In genomic region chr5:97907611-97908400, GRCh38 we compare ENCODE assay signal across 29 cellular contexts.
"Had no signal": no experiment of that assay in that cellular context is flagged by ENCODE, and none has a peak within 500 bp of the region (broad histone marks: within the 10 kb centered on the region; RNA-seq: fewer than 3 reads in every experiment).

No MANE protein-coding gene starts in this region.

- H3K27ac ChIP-seq: heart right ventricle, hepatocyte, left lung, lower lobe of right lung, neural progenitor cell, ovary, skin epidermis, testis, thyroid gland, transverse colon, upper lobe of right lung had no signal

- H3K27me3 ChIP-seq: heart right ventricle, hepatocyte, left lung, neural progenitor cell, ovary, stomach, testis, thyroid gland, transverse colon, upper lobe of right lung had no signal

- H2AFZ ChIP-seq: hepatocyte, neural progenitor cell had no signal

- H3K27me3 Mint-ChIP-seq: naive B cell; progenitor cell of endocrine pancreas; stimulated activated naive B cell treated with anti-CD40 and anti-IgM and Interleukin-4, amounts not matched to agents 10 μg/mL and 1 μg/mL and 100 μg/mL, for 72 hours had no signal

- H3K4me1 Mint-ChIP-seq: mesothelial cell of epicardium; naive B cell; natural killer cell; nephron progenitor cell; neural progenitor cell; stimulated activated naive B cell treated with anti-CD40 and anti-IgM and Interleukin-4, amounts not matched to agents 10 μg/mL and 1 μg/mL and 100 μg/mL, for 72 hours had no signal

- H3K9me3 ChIP-seq: ovary, testis, thyroid gland, upper lobe of right lung had no signal

- H3K36me3 Mint-ChIP-seq: mesothelial cell of epicardium; naive B cell; neural progenitor cell; stimulated activated naive B cell treated with anti-CD40 and anti-IgM and Interleukin-4, amounts not matched to agents 10 μg/mL and 1 μg/mL and 100 μg/mL, for 72 hours had no signal

- H3K27ac Mint-ChIP-seq: mesothelial cell of epicardium; naive B cell; natural killer cell; nephron progenitor cell; neural progenitor cell; progenitor cell of endocrine pancreas; stimulated activated naive B cell treated with anti-CD40 and anti-IgM and Interleukin-4, amounts not matched to agents 10 μg/mL and 1 μg/mL and 100 μg/mL, for 72 hours had no signal

- H3K79me2 ChIP-seq: hepatocyte had no signal

- H3K9ac ChIP-seq: neural progenitor cell had no signal

- DNase-seq: heart right ventricle; kidney; left colon; left lung; lower lobe of right lung; mesendoderm; naive B cell; natural killer cell; nephron progenitor cell; ovary; retina; right cardiac atrium; stimulated activated CD4-positive, alpha-beta T cell treated with anti-CD3 and anti-CD28 coated beads, Interleukin-12 subunit alpha, Interleukin-12 subunit beta, amount 100 ng/mL, for 4 hours; stimulated activated CD4-positive, alpha-beta T cell treated with anti-CD3 and anti-CD28 coated beads, Interleukin-15, amount 100 ng/mL, for 24 hours; stimulated activated CD4-positive, alpha-beta T cell treated with anti-CD3 and anti-CD28 coated beads, Interleukin-2, amount 100 ng/mL, for 24 hours; stimulated activated CD4-positive, alpha-beta T cell treated with anti-CD3 and anti-CD28 coated beads, Interleukin-4, amount 100 ng/mL, for 1 hour; stimulated activated naive B cell treated with anti-CD40 and anti-IgM and Interleukin-4, amounts not matched to agents 10 μg/mL and 1 μg/mL and 100 μg/mL, for 72 hours; stimulated activated naive CD8-positive, alpha-beta T cell treated with anti-CD3 and anti-CD28 coated beads, Interleukin-15, Interleukin-2, amounts not matched to agents 100 U/mL and 50 U/mL, for 24 hours; stomach; testis; thyroid gland; transverse colon; upper lobe of right lung had no signal

- H3K4me1 ChIP-seq: left lung, lower lobe of right lung, neural progenitor cell, stomach, testis, thyroid gland, upper lobe of right lung had no signal

- H3K36me3 ChIP-seq: heart right ventricle, left lung, lower lobe of right lung, ovary, stomach, thyroid gland, transverse colon, upper lobe of right lung had no signal

- H3K4me2 ChIP-seq: hepatocyte, neural progenitor cell had no signal

- H3K4me3 Mint-ChIP-seq: mesothelial cell of epicardium; natural killer cell; nephron progenitor cell; neural progenitor cell; stimulated activated naive B cell treated with anti-CD40 and anti-IgM and Interleukin-4, amounts not matched to agents 10 μg/mL and 1 μg/mL and 100 μg/mL, for 72 hours had no signal

- ATAC-seq: heart right ventricle; left colon; left lung; lower lobe of right lung; natural killer cell; right cardiac atrium; sciatic nerve; stimulated activated naive B cell treated with anti-CD40 and anti-IgM and Interleukin-4, amounts not matched to agents 10 μg/mL and 1 μg/mL and 100 μg/mL, for 72 hours; stimulated activated naive CD8-positive, alpha-beta T cell treated with anti-CD3 and anti-CD28 coated beads, Interleukin-15, Interleukin-2, amounts not matched to agents 100 U/mL and 50 U/mL, for 24 hours; upper lobe of right lung had no signal

- H3K4me3 ChIP-seq: heart right ventricle, hepatocyte, left lung, lower lobe of right lung, neural progenitor cell, ovary, skin epidermis, stomach, testis, thyroid gland, transverse colon, upper lobe of right lung had no signal
